ENCODE assay signal across 10 cellular contexts in the genomic region with DNA sequence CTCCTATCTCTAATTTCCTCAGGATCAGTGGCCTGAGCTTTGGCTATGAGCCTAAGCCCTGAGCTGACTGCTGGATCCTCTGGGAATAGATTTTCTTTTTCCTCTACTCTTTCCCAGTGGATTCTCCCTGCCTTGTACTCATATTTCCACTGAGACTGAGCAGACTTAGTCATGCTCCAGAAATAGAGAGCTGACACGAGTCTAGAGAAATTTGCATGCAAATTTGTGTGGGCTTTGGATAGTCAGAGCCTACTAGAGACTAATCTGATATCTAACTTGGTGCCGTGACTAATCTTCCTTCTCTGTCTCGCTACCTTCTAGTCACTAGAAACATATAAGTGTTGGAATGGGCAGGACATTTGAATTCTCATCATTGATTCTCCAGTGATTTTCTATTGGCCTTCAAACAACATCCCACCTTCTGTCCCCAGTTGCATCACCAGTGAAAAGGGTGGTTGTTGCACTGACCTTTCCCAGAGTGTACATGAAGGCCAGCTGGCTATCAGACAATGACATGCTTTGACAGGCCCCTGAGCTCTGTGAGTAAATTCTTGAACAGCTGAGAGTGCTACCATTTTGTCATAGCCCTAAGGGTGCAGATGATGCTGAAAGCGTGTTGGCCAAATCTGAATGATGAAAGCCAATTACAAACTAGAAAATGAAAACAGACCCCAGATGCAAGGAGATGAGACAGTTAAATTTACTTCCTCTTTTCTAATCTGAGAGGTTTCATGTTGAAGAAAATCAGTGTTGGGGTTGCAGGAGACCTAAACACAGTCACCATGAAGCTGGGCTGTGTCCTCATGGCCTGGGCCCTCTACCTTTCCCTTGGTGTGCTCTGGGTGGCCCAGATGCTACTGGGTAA. TPM values are rescaled to one million over a fixed set of nuclear protein-coding genes. Genes with fewer than 3 reads are reported as not detected.
DNase-seq lines count a peak whose midpoint lies in the region; ATAC-seq and TF ChIP-seq lines count a peak whose summit lies in the region.
"Had no signal": no experiment of that assay in that cellular context is flagged by ENCODE, and none has a peak within 500 bp of the region (broad histone marks: within the 10 kb centered on the region; RNA-seq: fewer than 3 reads in every experiment).

FCRLA (plus strand) TSS at position 747 of the 865 bp plus-strand sequence; CDS start at position 783, 36 bp downstream.

- no peak for TF ChIP-seq CTCF in GM06990 (IDR thresholded peaks at IDR 0.05; ENCODE audit: insufficient read depth, low read length, poor library complexity, severe bottlenecking)
- TF ChIP-seq CTCF in astrocyte of the cerebellum (IDR thresholded peaks at IDR 0.05; ENCODE audit: low read depth, low read length, missing control alignments) = no peak

- no peaks in the 10 kb centered on the region for H3K36me3 Mint-ChIP-seq in CD4-positive, alpha-beta memory T cell

- no peak within 1 kb of the TSS for H3K27ac Mint-ChIP-seq in CD4-positive, alpha-beta memory T cell
- H3K27ac Mint-ChIP-seq: nephron had no signal

- no peaks in the 10 kb centered on the region for H3K27me3 ChIP-seq in GM06990 (replicated peaks; ENCODE audit: control insufficient read depth, insufficient read depth, low read length)
- no peaks in the 10 kb centered on the region for H3K27me3 ChIP-seq in CD4-positive, alpha-beta memory T cell (ENCODE audit: insufficient read depth, low read length)

- peak within 1 kb of the TSS; percentile 70 for H3K4me3 ChIP-seq in GM06990 (replicated peaks; ENCODE audit: low read depth, low read length)
- H3K4me3 ChIP-seq in astrocyte of the cerebellum (ENCODE audit: low read depth, low read length) = no peak within 1 kb of the TSS
- no peak within 1 kb of the TSS for H3K4me3 ChIP-seq in CD4-positive, alpha-beta memory T cell (ENCODE audit: low read length in 2 of 2)

- DNase-seq in GM06990 (ENCODE audit: extremely low read depth, insufficient read length) (peak; percentile 75), astrocyte of the cerebellum (ENCODE audit: low read depth) (peak; percentile 60), putamen (ENCODE audit: low spot score) (peak; percentile 67), KG1 (lab: John Stamatoyannopoulos, UW) (no peak), NCI-H1417 (lab: John Stamatoyannopoulos, UW) (no peak)
- no peak for DNase-seq in CD4-positive, alpha-beta memory T cell

- peaks cover 14% of the 10 kb centered on the region for H3K36me3 ChIP-seq in GM06990 (ENCODE audit: control insufficient read depth, insufficient read depth, low read length)
- H3K36me3 ChIP-seq in CD4-positive, alpha-beta memory T cell (ENCODE audit: insufficient read depth, low read length) = no peaks in the 10 kb centered on the region

- POLR2A ChIA-PET in CD4-positive, alpha-beta memory T cell (lab: Charles Lee; ENCODE audit: partially characterized antibody) = no interaction called here

- CTCF ChIA-PET in CD4-positive, alpha-beta memory T cell (lab: Charles Lee; ENCODE audit: partially characterized antibody) = interaction anchor here (1.5 kb wide), 1 partner anchor 18 kb away, joined by 4 read pairs; no protein-coding TSS in a partner anchor

- H3K9me3 Mint-ChIP-seq in CD4-positive, alpha-beta memory T cell = no peaks in the 10 kb centered on the region
- H3K9me3 Mint-ChIP-seq: nephron had no signal

- in situ Hi-C loops in astrocyte of the cerebellum (cut with HindIII; ENCODE audit: low sequenced_read_pairs) = no loop called here

- H3K4me1 Mint-ChIP-seq in CD4-positive, alpha-beta memory T cell = no peaks in the 10 kb centered on the region
- H3K4me1 Mint-ChIP-seq: nephron had no signal

- H3K4me1 ChIP-seq in CD4-positive, alpha-beta memory T cell (ENCODE audit: insufficient read depth, low read length) = no peaks in the 10 kb centered on the region

- H3K4me3 Mint-ChIP-seq in CD4-positive, alpha-beta memory T cell = no peak within 1 kb of the TSS
- H3K4me3 Mint-ChIP-seq: nephron had no signal

- no peak within 1 kb of the TSS for H3K27ac ChIP-seq in CD4-positive, alpha-beta memory T cell (ENCODE audit: low read depth, low read length)

- no peaks in the 10 kb centered on the region for H3K9me3 ChIP-seq in CD4-positive, alpha-beta memory T cell (ENCODE audit: control insufficient read depth in 1 of 2, low read length in 2 of 2)

- intact Hi-C loops in CD4-positive, alpha-beta memory T cell (cut with micrococcal nuclease) = no loop called here

- ATAC-seq in GM21381 (IDR thresholded peaks at IDR 0.05; ENCODE audit: unreplicated experiment) (peak; percentile 67), HG03565 (IDR thresholded peaks at IDR 0.05; ENCODE audit: unreplicated experiment) (peak; percentile 57)

- H3K27me3 Mint-ChIP-seq in CD4-positive, alpha-beta memory T cell = peaks cover 0 to 11% of the 10 kb centered on the region in 2 donors

RNA-seq across cellular contexts. Expression of gene FCRLA, which starts in this region (rescaled TPM):
- not detected for total RNA-seq in CD4-positive, alpha-beta memory T cell
- 1 to 10 TPM in 1 of 2 donors, under 1 TPM in 1; 0.23 to 2.7 TPM for polyA plus RNA-seq in CD4-positive, alpha-beta memory T cell
- total RNA-seq: T-helper 2 cell treated with Interferon-gamma antibody and Interleukin-4, amounts not matched to agents 100 ng/mL and 5 ng/mL, for 36 hours had no signal

Comparison
In these comparisons a context has a peak if more than half of its experiments do, and no peak if none do; other contexts are left out.
1. DNase-seq: peak in GM06990 (single experiment), astrocyte of the cerebellum (single experiment) and putamen (single experiment); none in KG1 (single experiment), NCI-H1417 (0 of 3) and CD4-positive, alpha-beta memory T cell (0 of 5).